Comparison of ENCODE assay signal across 1 cellular context in the genomic region with DNA sequence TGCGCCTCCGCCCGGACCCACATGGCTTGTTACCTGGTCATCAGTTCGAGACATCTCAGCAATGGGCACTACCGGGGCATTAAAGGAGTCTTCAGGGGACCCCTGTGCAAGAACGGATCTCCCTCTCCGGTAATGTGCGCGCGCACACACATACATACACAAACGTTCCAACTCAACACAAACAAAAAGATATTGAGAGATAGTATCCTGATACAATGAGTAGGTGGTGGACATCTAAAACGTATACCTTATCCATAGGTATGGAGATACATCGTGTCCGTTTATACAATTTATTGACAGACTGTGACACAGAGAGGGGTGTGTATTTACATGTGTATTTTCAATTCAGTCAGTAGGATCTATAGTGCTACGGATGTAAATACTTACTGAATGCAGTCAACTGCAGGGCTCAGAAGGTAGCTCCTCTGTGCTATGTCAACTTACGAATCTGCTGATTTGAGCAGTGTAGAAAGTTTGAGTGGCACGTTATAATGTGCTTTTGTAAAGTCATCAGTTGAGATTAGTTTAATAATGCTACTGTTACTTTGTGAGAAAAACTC.
TF ChIP-seq lines count a peak whose summit lies in the region.

No MANE protein-coding gene starts in this region.

TF ChIP-seq in endothelial cell of umbilical vein, 7 proteins besides CTCF, POLR2A, EP300 and RAD21:
- no peak for TF ChIP-seq MYC (IDR thresholded peaks at IDR 0.05; ENCODE audit: low read depth, low read length)
- TF ChIP-seq EZH2 (IDR thresholded peaks at IDR 0.05; ENCODE audit: borderline replicate concordance, low read depth, low read length, severe bottlenecking), result peak; percentile 22
- no peak for TF ChIP-seq GATA2 (IDR thresholded peaks at IDR 0.05; ENCODE audit: insufficient read depth, insufficient read length, low read depth, low read length)
- no peak for TF ChIP-seq JUN (IDR thresholded peaks at IDR 0.05; ENCODE audit: borderline replicate concordance, insufficient read depth, insufficient read length, low read depth)
- TF ChIP-seq, protein P1, sequence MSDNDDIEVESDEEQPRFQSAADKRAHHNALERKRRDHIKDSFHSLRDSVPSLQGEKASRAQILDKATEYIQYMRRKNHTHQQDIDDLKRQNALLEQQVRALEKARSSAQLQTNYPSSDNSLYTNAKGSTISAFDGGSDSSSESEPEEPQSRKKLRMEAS (IDR thresholded peaks at IDR 0.05; ENCODE audit: insufficient read depth, insufficient read length), result no peak
